ENCODE assay signal across 21 cellular contexts in the genomic region with DNA sequence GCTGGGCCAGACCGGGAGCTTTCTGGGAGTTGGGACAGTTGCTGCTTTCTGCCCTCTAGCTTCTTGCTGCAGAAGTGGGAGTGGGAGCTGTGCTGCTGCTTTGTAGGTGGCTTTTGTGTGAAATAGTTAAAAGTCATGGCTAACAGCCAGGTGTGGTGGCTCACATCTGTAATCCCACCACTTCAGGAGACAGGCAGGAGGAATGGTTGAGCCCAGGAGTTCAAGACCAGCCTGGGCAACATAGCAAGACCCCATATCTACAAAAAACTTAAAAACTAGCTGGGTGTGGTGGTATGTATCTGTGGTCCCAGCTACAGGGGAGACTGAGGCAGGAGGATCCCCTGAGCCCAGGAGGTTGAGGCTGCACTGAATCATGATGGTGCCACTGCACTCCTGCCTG. TPM values are rescaled to one million over a fixed set of nuclear protein-coding genes. Genes with fewer than 3 reads are reported as not detected.
DNase-seq lines count a peak whose midpoint lies in the region; ATAC-seq, FAIRE-seq and TF ChIP-seq lines count a peak whose summit lies in the region.
"Had no signal": no experiment of that assay in that cellular context is flagged by ENCODE, and none has a peak within 500 bp of the region (broad histone marks: within the 10 kb centered on the region; RNA-seq: fewer than 3 reads in every experiment).

No MANE protein-coding gene starts in this region.

- TF ChIP-seq POLR2A in K562 (conservative IDR thresholded peaks at IDR 0.05) = 0 out of 2 replicates have a peak, but pooled peaks have one; percentile 35
- TF ChIP-seq POLR2A in uterus (IDR thresholded peaks at IDR 0.05) = no peak
- TF ChIP-seq POLR2A in GM12892 (IDR thresholded peaks at IDR 0.05; ENCODE audit: low read depth, low read length) = no peak

- H3K27me3 ChIP-seq in K562 (ENCODE audit: control insufficient read depth in 2 of 2, insufficient read depth in 2 of 2, low read length in 2 of 2) (no peaks in the 10 kb centered on the region), keratinocyte (ENCODE audit: control insufficient read depth, extremely low read depth, insufficient read depth, low read length) (no peaks in the 10 kb centered on the region), uterus (no peaks in the 10 kb centered on the region)
- H3K27me3 ChIP-seq: BLaER1 had no signal

- no peak for ATAC-seq in K562
- ATAC-seq: GM12878 had no signal

- in situ Hi-C loops in K562 (cut with MboI) = no loop called here

- H3K9me3 ChIP-seq in K562 (replicated peaks; ENCODE audit: control insufficient read depth, insufficient read depth, low read depth, low read length) (no peaks in the 10 kb centered on the region), keratinocyte (ENCODE audit: control insufficient read depth, low read depth, low read length) (no peaks in the 10 kb centered on the region), uterus (no peaks in the 10 kb centered on the region), kidney (ENCODE audit: control insufficient read depth in 1 of 2, low read length in 2 of 2) (no peaks in the 10 kb centered on the region)
- H3K9me3 ChIP-seq: BLaER1 had no signal

- H3K9me1 ChIP-seq in K562 (ENCODE audit: control insufficient read depth, insufficient read depth, low read length) (peaks cover 2% of the 10 kb centered on the region), keratinocyte (ENCODE audit: control insufficient read depth, extremely low read depth, insufficient read depth, low read length) (peaks cover 4% of the 10 kb centered on the region)

- TF ChIP-seq CTCF in K562 (IDR thresholded peaks at IDR 0.05 in 2 of 3, conservative IDR thresholded peaks at IDR 0.05 in 1 of 3; ENCODE audit: insufficient read depth in 2 of 3, low read depth in 1 of 3, low read length in 3 of 3) (no peak), keratinocyte (optimal IDR thresholded peaks at IDR 0.05 in 1 of 3, IDR thresholded peaks at IDR 0.05 in 1 of 3, conservative IDR thresholded peaks at IDR 0.05 in 1 of 3; ENCODE audit: extremely low read depth in 1 of 3, insufficient read depth in 2 of 3, low read length in 3 of 3) (peak in 2 of 3 experiments; percentile 10 to 13), uterus (IDR thresholded peaks at IDR 0.05) (no peak), kidney (IDR thresholded peaks at IDR 0.05; ENCODE audit: borderline replicate concordance, extremely low read depth, insufficient read depth) (no peak)

- no peaks in the 10 kb centered on the region for H3K9me3 Mint-ChIP-seq in activated naive CD4-positive, alpha-beta T cell treated with anti-CD3 and anti-CD28 coated beads for 36 hours
- no peaks in the 10 kb centered on the region for H3K9me3 Mint-ChIP-seq in activated CD4-positive, alpha-beta T cell treated with anti-CD3 and anti-CD28 coated beads, Interleukin-2, amount 10 ng/mL, durations not matched to agents 24 days and 14 days
- H3K9me3 Mint-ChIP-seq: IgD-negative memory B cell had no signal

- no peak for FAIRE-seq in K562 (lab: Jason Lieb, UNC)
- no peak for FAIRE-seq in keratinocyte (lab: Jason Lieb, UNC)
- FAIRE-seq in GM12892 (lab: Jason Lieb, UNC) = no peak
- no peak for FAIRE-seq in kidney (lab: Jason Lieb, UNC)
- FAIRE-seq: GM12878, H54 had no signal

- H3K4me3 ChIP-seq in K562 = no peak overlapping the region
- no peak overlapping the region for H3K4me3 ChIP-seq in keratinocyte (ENCODE audit: control insufficient read depth in 2 of 3, extremely low read depth in 1 of 3, insufficient read depth in 2 of 3, low read depth in 1 of 3, low read length in 3 of 3)
- no peak overlapping the region for H3K4me3 ChIP-seq in uterus
- H3K4me3 ChIP-seq in kidney (ENCODE audit: low read length in 2 of 2) = no peak overlapping the region
- H3K4me3 ChIP-seq: BLaER1, GM12878 had no signal

- DNase-seq in activated naive CD4-positive, alpha-beta T cell treated with anti-CD3 and anti-CD28 coated beads for 36 hours = no peak
- no peak for DNase-seq in activated naive CD4-positive, alpha-beta T cell treated with anti-CD3 and anti-CD28 coated beads, Interleukin-2, amount 50 U/mL, for 16 hours
- DNase-seq in K562 (ENCODE audit: extremely low read depth in 1 of 4, low spot score in 3 of 4) = no peak
- DNase-seq in keratinocyte (ENCODE audit: low read depth, low spot score) = no peak
- DNase-seq in uterus = no peak
- DNase-seq in GM12892 (ENCODE audit: insufficient read length) = no peak
- DNase-seq in kidney = no peak
- no peak for DNase-seq in activated CD4-positive, alpha-beta T cell treated with anti-CD3 and anti-CD28 coated beads, Interleukin-2, amount 10 ng/mL, durations not matched to agents 24 days and 14 days
- DNase-seq: 8988T; GDM1; NCI-H1105 treated with DMSO at 0.1 percent for 48 hours; NCI-H1694 treated with DMSO at 0.1 percent for 48 hours; NCI-H345; NCI-H69; NK-92 treated with Interleukin-12 subunit alpha and Interleukin-12 subunit beta, amount 100 ng/mL, for 24 hours had no signal

- H3K36me3 Mint-ChIP-seq in activated naive CD4-positive, alpha-beta T cell treated with anti-CD3 and anti-CD28 coated beads for 36 hours (ENCODE audit: low read depth) = peaks cover 28% of the 10 kb centered on the region
- H3K36me3 Mint-ChIP-seq in activated CD4-positive, alpha-beta T cell treated with anti-CD3 and anti-CD28 coated beads, Interleukin-2, amount 10 ng/mL, durations not matched to agents 24 days and 14 days (ENCODE audit: low read depth) = peaks cover 40% of the 10 kb centered on the region

- H3K4me2 ChIP-seq in K562 (ENCODE audit: insufficient read depth, low read length) (no peak overlapping the region), keratinocyte (ENCODE audit: control insufficient read depth, extremely low read depth, insufficient read depth, low read depth, low read length) (no peak overlapping the region)
- H3K4me2 ChIP-seq: BLaER1 had no signal

- peaks cover 3% of the 10 kb centered on the region for H3K4me1 Mint-ChIP-seq in activated naive CD4-positive, alpha-beta T cell treated with anti-CD3 and anti-CD28 coated beads for 36 hours (ENCODE audit: low read depth)
- peaks cover 8% of the 10 kb centered on the region for H3K4me1 Mint-ChIP-seq in activated CD4-positive, alpha-beta T cell treated with anti-CD3 and anti-CD28 coated beads, Interleukin-2, amount 10 ng/mL, durations not matched to agents 24 days and 14 days

- no peak overlapping the region for H3K4me3 Mint-ChIP-seq in activated naive CD4-positive, alpha-beta T cell treated with anti-CD3 and anti-CD28 coated beads for 36 hours
- no peak overlapping the region for H3K4me3 Mint-ChIP-seq in activated CD4-positive, alpha-beta T cell treated with anti-CD3 and anti-CD28 coated beads, Interleukin-2, amount 10 ng/mL, durations not matched to agents 24 days and 14 days
- H3K4me3 Mint-ChIP-seq: IgD-negative memory B cell had no signal

- CTCF ChIA-PET in activated naive CD4-positive, alpha-beta T cell treated with anti-CD3 and anti-CD28 coated beads for 36 hours (lab: Charles Lee) = interaction anchor here (1.1 to 2.1 kb wide), 3 partner anchors 12 to 174 kb away, joined by 3 to 10 read pairs (median 4); no protein-coding TSS in a partner anchor
- CTCF ChIA-PET in K562 (lab: Yijun Ruan, JAX; ENCODE audit: low intra/inter-chr PET ratio) = no interaction called here

- H4K20me1 ChIP-seq in K562 (replicated peaks; ENCODE audit: control insufficient read depth, insufficient read depth, low read length) (0 out of 2 replicates have a peak, but pooled peaks cover 4% of the 10 kb centered on the region), keratinocyte (ENCODE audit: control insufficient read depth, extremely low read depth, insufficient read depth, low read length) (peaks cover 3% of the 10 kb centered on the region)
- H4K20me1 ChIP-seq: BLaER1 had no signal

- H3K4me1 ChIP-seq in K562 (replicated peaks in 1 of 2; ENCODE audit: control insufficient read depth in 2 of 2, insufficient read depth in 2 of 2, low read length in 2 of 2) (peaks cover 3 to 22% of the 10 kb centered on the region in 2 experiments; a peak in 4 of 5 replicates), keratinocyte (ENCODE audit: control insufficient read depth, extremely low read depth, insufficient read depth, low read length) (peaks cover 20% of the 10 kb centered on the region), uterus (peaks cover 4 to 24% of the 10 kb centered on the region in 2 donors), kidney (ENCODE audit: control insufficient read depth in 1 of 2, insufficient read depth in 1 of 2, low read depth in 1 of 2, low read length in 2 of 2) (peaks cover 0 to 11% of the 10 kb centered on the region in 2 donors)

- dilution Hi-C loops in keratinocyte (cut with MboI; ENCODE audit: extremely low pct_ligation_motif_present, low sequenced_read_pairs) = no loop called here

- 61% methylated on average over 1 of the region's 1 CpG for WGBS in K562 (ENCODE audit: insufficient coverage, low coverage, missing lambda C conversion rate)

- H2AFZ ChIP-seq in K562 (ENCODE audit: low read depth, low read length) (no peak overlapping the region), keratinocyte (ENCODE audit: control insufficient read depth, low read length) (no peak overlapping the region)

- peak overlapping the region; percentile 42 for H3K27ac Mint-ChIP-seq in activated naive CD4-positive, alpha-beta T cell treated with anti-CD3 and anti-CD28 coated beads for 36 hours
- H3K27ac Mint-ChIP-seq in activated CD4-positive, alpha-beta T cell treated with anti-CD3 and anti-CD28 coated beads, Interleukin-2, amount 10 ng/mL, durations not matched to agents 24 days and 14 days = no peak overlapping the region
- H3K27ac Mint-ChIP-seq: IgD-negative memory B cell had no signal

- H3K36me3 ChIP-seq in K562 (ENCODE audit: control insufficient read depth, insufficient read depth, low read length) (peaks cover 63% of the 10 kb centered on the region), keratinocyte (ENCODE audit: control insufficient read depth in 2 of 2, extremely low read depth in 1 of 2, insufficient read depth in 2 of 2, low read length in 2 of 2) (peaks cover 18 to 23% of the 10 kb centered on the region in 2 experiments), uterus (no peaks in the 10 kb centered on the region), kidney (ENCODE audit: control insufficient read depth in 1 of 2, insufficient read depth in 2 of 2, low read length in 2 of 2) (peaks cover 6 to 11% of the 10 kb centered on the region in 2 donors)

- POLR2A ChIA-PET in K562 (lab: Yijun Ruan, JAX) = interaction anchor here (1.8 kb wide), 1 partner anchor 10 kb away, joined by 6 read pairs; no protein-coding TSS in a partner anchor

- intact Hi-C loops in activated naive CD4-positive, alpha-beta T cell treated with anti-CD3 and anti-CD28 coated beads for 36 hours (cut with micrococcal nuclease) = no loop called here
- intact Hi-C loops in K562 (cut with micrococcal nuclease) = no loop called here
- intact Hi-C loops in uterus (cut with DNase I; ENCODE audit: low total_unique reads) = no loop called here
- intact Hi-C loops in kidney (cut with DNase I) = no loop called here
- intact Hi-C loops in activated CD4-positive, alpha-beta T cell treated with anti-CD3 and anti-CD28 coated beads, Interleukin-2, amount 10 ng/mL, durations not matched to agents 24 days and 14 days (cut with micrococcal nuclease) = no loop called here

- H3K27me3 Mint-ChIP-seq in activated naive CD4-positive, alpha-beta T cell treated with anti-CD3 and anti-CD28 coated beads for 36 hours (ENCODE audit: low read depth) = no peaks in the 10 kb centered on the region
- no peaks in the 10 kb centered on the region for H3K27me3 Mint-ChIP-seq in activated CD4-positive, alpha-beta T cell treated with anti-CD3 and anti-CD28 coated beads, Interleukin-2, amount 10 ng/mL, durations not matched to agents 24 days and 14 days
- H3K27me3 Mint-ChIP-seq: IgD-negative memory B cell had no signal

- TF ChIP-seq RAD21 in K562 (CRISPR knock-in tag; conservative IDR thresholded peaks at IDR 0.05 in 1 of 2, IDR thresholded peaks at IDR 0.05 in 1 of 2) = no peak

- TF ChIP-seq EP300 in K562 (IDR thresholded peaks at IDR 0.05; ENCODE audit: low read length) = no peak

- H3K79me2 ChIP-seq in K562 (ENCODE audit: control insufficient read depth, insufficient read depth, low read length) (no peaks in the 10 kb centered on the region), keratinocyte (ENCODE audit: control insufficient read depth, insufficient read depth, low read length) (no peaks in the 10 kb centered on the region)

- H3K9ac ChIP-seq in K562 (ENCODE audit: insufficient read depth in 1 of 2, low read depth in 2 of 2, low read length in 2 of 2) (no peak overlapping the region), keratinocyte (ENCODE audit: control insufficient read depth, extremely low read depth, insufficient read depth, low read length) (no peak overlapping the region), kidney (ENCODE audit: low read length in 2 of 2) (no peak overlapping the region)
- H3K9ac ChIP-seq: BLaER1 had no signal

- BruUV-seq in K562 (replicated peaks; lab: Mats Ljungman, UMichigan) = no TSS peak

- H3K27ac ChIP-seq in K562 (ENCODE audit: extremely low read depth, low read depth, low read length) = no peak overlapping the region
- H3K27ac ChIP-seq in keratinocyte (ENCODE audit: control insufficient read depth, insufficient read depth, low read length) = no peak overlapping the region
- H3K27ac ChIP-seq in uterus = peak overlapping the region; percentile 74 to 86
- H3K27ac ChIP-seq in kidney (ENCODE audit: low read depth in 2 of 2, low read length in 2 of 2) = no peak overlapping the region
- H3K27ac ChIP-seq: BLaER1 had no signal

RNA-seq across cellular contexts. Expression of a gene that starts 13.7 kb away (rescaled TPM):
- not detected for total RNA-seq in activated naive CD4-positive, alpha-beta T cell treated with anti-CD3 and anti-CD28 coated beads for 36 hours
- total RNA-seq in K562 (2011; cell fraction: chromatin; rRNA removed; ENCODE audit: low replicate concordance) = not detected in 2 replicates
- total RNA-seq in K562 (2011; cell fraction: nucleolus; rRNA removed) = not detected in 2 replicates
- not detected in 2 replicates for total RNA-seq in K562 (2011; cell fraction: nucleoplasm; rRNA removed)
- total RNA-seq in K562 (2014; rRNA removed) (not detected in 2 replicates), K562 (2014; rRNA removed; fragmentation: Illumina TruSeq; extraction: Trizol) (not detected in 2 replicates), K562 (2015; rRNA removed; fragmentation: Illumina TruSeq; extraction: Trizol) (not detected in 2 replicates), K562 (2021) (not detected in 2 replicates), uterus (10 to 100 TPM in 2 of 4 donors, 1 to 10 TPM in 1, under 1 TPM in 1; 0.28 to 35.0 (median 13.8) TPM), kidney (0.38 TPM)
- polyA plus RNA-seq in K562 (2011; rRNA removed) (not detected in 2 replicates), K562 (2014; fragmentation: Illumina TruSeq; extraction: Trizol) (not detected in 2 replicates), K562 (2014; fragmentation: Nextera tagmentation; extraction: Ambion mirVana) (not detected), K562 (2014; rRNA removed) (not detected in 2 replicates), keratinocyte (0.05 to 0.11 TPM (median 0.07 TPM) in 3 replicates), kidney (ENCODE audit: insufficient read depth, low read depth, low replicate concordance) (0.37 TPM)
- not detected in 2 replicates for polyA plus RNA-seq in K562 (2011; cell fraction: cytosol; rRNA removed)
- polyA plus RNA-seq in K562 (2011; cell fraction: nucleus; rRNA removed) = not detected in 2 replicates
- polyA plus RNA-seq in K562 (2012) = 0.20 and 0.22 TPM in 2 replicates
- not detected in 2 replicates for polyA minus RNA-seq in K562 (2011; rRNA and poly(A)+ RNA removed)
- not detected in 2 replicates for polyA minus RNA-seq in K562 (2011; cell fraction: cytosol; rRNA and poly(A)+ RNA removed)
- polyA minus RNA-seq in K562 (2011; cell fraction: nucleus; rRNA and poly(A)+ RNA removed) = not detected in 2 replicates
- polyA plus RNA-seq in keratinocyte (2011; ENCODE audit: low read depth) = not detected
- 0.06 TPM in 1 of 2 replicates, not detected in the other for polyA plus RNA-seq in keratinocyte (2011; cell fraction: cytosol; rRNA removed)
- not detected in 2 replicates for polyA plus RNA-seq in keratinocyte (2011; cell fraction: nucleus; rRNA removed)
- polyA plus RNA-seq in keratinocyte (2012; ENCODE audit: low replicate concordance) = 0.16 and 0.65 TPM in 2 replicates
- not detected in 3 replicates for polyA minus RNA-seq in keratinocyte
- not detected for polyA minus RNA-seq in keratinocyte (2011; cell fraction: cytosol; rRNA and poly(A)+ RNA removed)
- polyA minus RNA-seq in keratinocyte (2011; cell fraction: nucleus; rRNA and poly(A)+ RNA removed) = not detected in 2 replicates
- 0.45 TPM for polyA plus RNA-seq in GM12892 (2012; ENCODE audit: missing spikeins)
- not detected in 2 replicates for total RNA-seq in activated CD4-positive, alpha-beta T cell treated with anti-CD3 and anti-CD28 coated beads, Interleukin-2, amount 10 ng/mL, durations not matched to agents 24 days and 14 days
- total RNA-seq: GM12878, HT1080, OCI-LY7 had no signal

RNA-seq across cellular contexts. Expression of a gene that starts 48.2 kb away (rescaled TPM):
- 1 to 10 TPM in 1 of 2 experiments, under 1 TPM in 1; 0.72 to 1.1 TPM for total RNA-seq in activated naive CD4-positive, alpha-beta T cell treated with anti-CD3 and anti-CD28 coated beads for 36 hours
- total RNA-seq in K562 (2011; cell fraction: chromatin; rRNA removed; ENCODE audit: low replicate concordance) = 0.95 TPM in 1 of 2 replicates, not detected in the other
- 0.17 and 0.66 TPM in 2 replicates for total RNA-seq in K562 (2011; cell fraction: nucleolus; rRNA removed)
- 0.38 TPM in 1 of 2 replicates, not detected in the other for total RNA-seq in K562 (2011; cell fraction: nucleoplasm; rRNA removed)
- total RNA-seq in K562 (2014; rRNA removed) = 0.78 and 1.0 TPM in 2 replicates
- total RNA-seq in K562 (2014; rRNA removed; fragmentation: Illumina TruSeq; extraction: Trizol) = 0.33 and 0.35 TPM in 2 replicates
- total RNA-seq in K562 (2015; rRNA removed; fragmentation: Illumina TruSeq; extraction: Trizol) = 0.19 and 0.36 TPM in 2 replicates
- 0.53 and 0.83 TPM in 2 replicates for total RNA-seq in K562 (2021)
- polyA plus RNA-seq in K562 (2011; rRNA removed) = 0.45 and 0.64 TPM in 2 replicates
- 0.81 and 0.88 TPM in 2 replicates for polyA plus RNA-seq in K562 (2011; cell fraction: cytosol; rRNA removed)
- 0.71 and 0.73 TPM in 2 replicates for polyA plus RNA-seq in K562 (2011; cell fraction: nucleus; rRNA removed)
- polyA plus RNA-seq in K562 (2012) = 0.59 and 0.89 TPM in 2 replicates
- polyA plus RNA-seq in K562 (2014; fragmentation: Illumina TruSeq; extraction: Trizol) = 0.26 and 0.45 TPM in 2 replicates
- polyA plus RNA-seq in K562 (2014; fragmentation: Nextera tagmentation; extraction: Ambion mirVana) = not detected
- polyA plus RNA-seq in K562 (2014; rRNA removed) = 0.36 and 1.2 TPM in 2 replicates
- polyA minus RNA-seq in K562 (2011; rRNA and poly(A)+ RNA removed) = 0.48 and 0.53 TPM in 2 replicates
- 0.95 and 2.6 TPM in 2 replicates for polyA minus RNA-seq in K562 (2011; cell fraction: cytosol; rRNA and poly(A)+ RNA removed)
- 1.1 TPM in 2 replicates for polyA minus RNA-seq in K562 (2011; cell fraction: nucleus; rRNA and poly(A)+ RNA removed)
- 2.1 to 3.5 TPM (median 2.2 TPM) in 3 replicates for polyA plus RNA-seq in keratinocyte
- 0.59 TPM for polyA plus RNA-seq in keratinocyte (2011; ENCODE audit: low read depth)
- polyA plus RNA-seq in keratinocyte (2011; cell fraction: cytosol; rRNA removed) = 1.3 and 1.8 TPM in 2 replicates
- 1.4 TPM in 2 replicates for polyA plus RNA-seq in keratinocyte (2011; cell fraction: nucleus; rRNA removed)
- 1.6 and 3.0 TPM in 2 replicates for polyA plus RNA-seq in keratinocyte (2012; ENCODE audit: low replicate concordance)
- 3.8 to 8.8 TPM (median 4.6 TPM) in 3 replicates for polyA minus RNA-seq in keratinocyte
- polyA minus RNA-seq in keratinocyte (2011; cell fraction: cytosol; rRNA and poly(A)+ RNA removed) = 4.2 TPM
- 1.4 TPM in 2 replicates for polyA minus RNA-seq in keratinocyte (2011; cell fraction: nucleus; rRNA and poly(A)+ RNA removed)
- 10 to 100 TPM; 17.2 to 58.1 (median 24.4) TPM for total RNA-seq in uterus
- 2.2 TPM for polyA plus RNA-seq in GM12892 (2012; ENCODE audit: missing spikeins)
- 65.4 TPM for total RNA-seq in kidney
- polyA plus RNA-seq in kidney (ENCODE audit: insufficient read depth, low read depth, low replicate concordance) = 28.2 TPM
- 1.6 and 1.9 TPM in 2 replicates for total RNA-seq in activated CD4-positive, alpha-beta T cell treated with anti-CD3 and anti-CD28 coated beads, Interleukin-2, amount 10 ng/mL, durations not matched to agents 24 days and 14 days
- polyA plus RNA-seq: IgD-negative memory B cell had no signal

Comparison
In these comparisons a context has a peak if more than half of its experiments do, and no peak if none do; other contexts are left out.
1. H3K27ac ChIP-seq: peak in uterus (2 of 2); none in K562 (single experiment), keratinocyte (single experiment) and kidney (0 of 2).
2. CTCF ChIP-seq: peak in keratinocyte (2 of 3); none in K562 (0 of 3), uterus (0 of 4) and kidney (single experiment).